In genomic region chr19:8640402-8641004, GRCh38 we compare ENCODE assay signal across 1 cellular context.
TF ChIP-seq lines count a peak whose summit lies in the region.

No MANE protein-coding gene starts in this region.

TF ChIP-seq in HepG2, 621 proteins besides CTCF, POLR2A, EP300 and RAD21 (continued from another document and continues in another):
- no peak for TF ChIP-seq MLXIP (CRISPR knock-in tag; IDR thresholded peaks at IDR 0.05; ENCODE audit: borderline replicate concordance)
- no peak for TF ChIP-seq ZNF607 (CRISPR knock-in tag; IDR thresholded peaks at IDR 0.05; ENCODE audit: borderline replicate concordance)
- TF ChIP-seq ZNF543 (CRISPR knock-in tag; IDR thresholded peaks at IDR 0.05): 0 out of 2 replicates have a peak, but pooled peaks have one; percentile 45
- TF ChIP-seq MIER3 (CRISPR knock-in tag; IDR thresholded peaks at IDR 0.05; ENCODE audit: borderline replicate concordance): peak; percentile 40; the same call in 1 of the 2 replicates
- 0 out of 2 replicates have a peak, but pooled peaks have one; percentile 39 for TF ChIP-seq YEATS4 (CRISPR knock-in tag; IDR thresholded peaks at IDR 0.05; ENCODE audit: borderline replicate concordance)
- TF ChIP-seq ZFP37 (CRISPR knock-in tag; IDR thresholded peaks at IDR 0.05; ENCODE audit: borderline replicate concordance): no peak
- 0 out of 2 replicates have a peak, but pooled peaks have one; percentile 37 for TF ChIP-seq KLF6 (CRISPR knock-in tag; IDR thresholded peaks at IDR 0.05)
- TF ChIP-seq ZNF143 (CRISPR knock-in tag; IDR thresholded peaks at IDR 0.05): no peak
- TF ChIP-seq SALL2 (CRISPR knock-in tag; IDR thresholded peaks at IDR 0.05): no peak
- peak; percentile 99 for TF ChIP-seq CEBPB (IDR thresholded peaks at IDR 0.05; ENCODE audit: borderline replicate concordance, low read depth, low read length)
- peak; percentile 49; the same call in 1 of the 2 replicates for TF ChIP-seq SMAD1 (CRISPR knock-in tag; IDR thresholded peaks at IDR 0.05; ENCODE audit: borderline replicate concordance, low read depth)
- peak; percentile 69; the same call in 1 of the 2 replicates for TF ChIP-seq RXRB (CRISPR knock-in tag; IDR thresholded peaks at IDR 0.05; ENCODE audit: borderline replicate concordance)
- TF ChIP-seq ZFP36L1 (CRISPR knock-in tag; IDR thresholded peaks at IDR 0.05): 0 out of 2 replicates have a peak, but pooled peaks have one; percentile 46
- TF ChIP-seq PPARG (CRISPR knock-in tag; conservative IDR thresholded peaks at IDR 0.05): no peak
- TF ChIP-seq KDM6A (CRISPR knock-in tag; IDR thresholded peaks at IDR 0.05; ENCODE audit: low read depth): peak; percentile 41; the same call in 1 of the 2 replicates
- no peak for TF ChIP-seq ZNF296 (CRISPR knock-in tag; conservative IDR thresholded peaks at IDR 0.05)
- TF ChIP-seq PATZ1 (CRISPR knock-in tag; IDR thresholded peaks at IDR 0.05): peak; percentile 16; the same call in 1 of the 2 replicates
- TF ChIP-seq ARID5B (CRISPR knock-in tag; IDR thresholded peaks at IDR 0.05): peak; percentile 69
- TF ChIP-seq, protein P1, sequence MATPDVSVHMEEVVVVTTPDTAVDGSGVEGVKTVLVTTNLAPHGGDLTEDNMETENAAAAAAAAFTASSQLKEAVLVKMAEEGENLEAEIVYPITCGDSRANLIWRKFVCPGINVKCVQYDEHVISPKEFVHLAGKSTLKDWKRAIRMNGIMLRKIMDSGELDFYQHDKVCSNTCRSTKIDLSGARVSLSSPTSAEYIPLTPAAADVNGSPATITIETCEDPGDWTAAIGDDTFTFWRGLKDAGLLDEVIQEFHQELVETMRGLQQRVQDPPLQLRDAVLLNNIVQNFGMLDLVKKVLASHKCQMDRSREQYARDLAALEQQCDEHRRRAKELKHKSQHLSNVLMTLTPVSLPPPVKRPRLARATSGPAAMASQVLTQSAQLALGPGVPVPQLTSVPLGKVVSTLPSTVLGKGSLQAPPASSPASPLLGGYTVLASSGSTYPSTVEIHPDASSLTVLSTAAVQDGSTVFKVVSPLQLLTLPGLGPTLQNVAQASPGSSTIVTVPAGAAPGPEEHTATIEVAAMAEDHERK (CRISPR knock-in tag; IDR thresholded peaks at IDR 0.05; ENCODE audit: low read depth): no peak
- TF ChIP-seq, protein P2, sequence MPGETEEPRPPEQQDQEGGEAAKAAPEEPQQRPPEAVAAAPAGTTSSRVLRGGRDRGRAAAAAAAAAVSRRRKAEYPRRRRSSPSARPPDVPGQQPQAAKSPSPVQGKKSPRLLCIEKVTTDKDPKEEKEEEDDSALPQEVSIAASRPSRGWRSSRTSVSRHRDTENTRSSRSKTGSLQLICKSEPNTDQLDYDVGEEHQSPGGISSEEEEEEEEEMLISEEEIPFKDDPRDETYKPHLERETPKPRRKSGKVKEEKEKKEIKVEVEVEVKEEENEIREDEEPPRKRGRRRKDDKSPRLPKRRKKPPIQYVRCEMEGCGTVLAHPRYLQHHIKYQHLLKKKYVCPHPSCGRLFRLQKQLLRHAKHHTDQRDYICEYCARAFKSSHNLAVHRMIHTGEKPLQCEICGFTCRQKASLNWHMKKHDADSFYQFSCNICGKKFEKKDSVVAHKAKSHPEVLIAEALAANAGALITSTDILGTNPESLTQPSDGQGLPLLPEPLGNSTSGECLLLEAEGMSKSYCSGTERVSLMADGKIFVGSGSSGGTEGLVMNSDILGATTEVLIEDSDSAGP (CRISPR knock-in tag; IDR thresholded peaks at IDR 0.05; ENCODE audit: borderline replicate concordance): peak; percentile 41
- TF ChIP-seq SPEN (CRISPR knock-in tag; IDR thresholded peaks at IDR 0.05; ENCODE audit: low read depth): peak; percentile 14; the same call in 1 of the 2 replicates
- TF ChIP-seq CBX5 (CRISPR knock-in tag; IDR thresholded peaks at IDR 0.05; ENCODE audit: borderline replicate concordance): peak; percentile 76
- TF ChIP-seq ATF2 (CRISPR knock-in tag; IDR thresholded peaks at IDR 0.05): peak; percentile 69
- 0 out of 2 replicates have a peak, but pooled peaks have one; percentile 43 for TF ChIP-seq ZNF12 (CRISPR knock-in tag; IDR thresholded peaks at IDR 0.05)
- TF ChIP-seq TEF (CRISPR knock-in tag; IDR thresholded peaks at IDR 0.05): peak; percentile 98
- TF ChIP-seq ZEB1 (IDR thresholded peaks at IDR 0.05; ENCODE audit: insufficient replicate concordance, low read depth): peak; percentile 22
- TF ChIP-seq ISX (CRISPR knock-in tag; conservative IDR thresholded peaks at IDR 0.05): no peak
- TF ChIP-seq, protein P3, sequence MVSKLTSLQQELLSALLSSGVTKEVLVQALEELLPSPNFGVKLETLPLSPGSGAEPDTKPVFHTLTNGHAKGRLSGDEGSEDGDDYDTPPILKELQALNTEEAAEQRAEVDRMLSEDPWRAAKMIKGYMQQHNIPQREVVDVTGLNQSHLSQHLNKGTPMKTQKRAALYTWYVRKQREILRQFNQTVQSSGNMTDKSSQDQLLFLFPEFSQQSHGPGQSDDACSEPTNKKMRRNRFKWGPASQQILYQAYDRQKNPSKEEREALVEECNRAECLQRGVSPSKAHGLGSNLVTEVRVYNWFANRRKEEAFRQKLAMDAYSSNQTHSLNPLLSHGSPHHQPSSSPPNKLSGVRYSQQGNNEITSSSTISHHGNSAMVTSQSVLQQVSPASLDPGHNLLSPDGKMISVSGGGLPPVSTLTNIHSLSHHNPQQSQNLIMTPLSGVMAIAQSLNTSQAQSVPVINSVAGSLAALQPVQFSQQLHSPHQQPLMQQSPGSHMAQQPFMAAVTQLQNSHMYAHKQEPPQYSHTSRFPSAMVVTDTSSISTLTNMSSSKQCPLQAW (CRISPR knock-in tag; IDR thresholded peaks at IDR 0.05): peak; percentile 90
- TF ChIP-seq, protein P4, sequence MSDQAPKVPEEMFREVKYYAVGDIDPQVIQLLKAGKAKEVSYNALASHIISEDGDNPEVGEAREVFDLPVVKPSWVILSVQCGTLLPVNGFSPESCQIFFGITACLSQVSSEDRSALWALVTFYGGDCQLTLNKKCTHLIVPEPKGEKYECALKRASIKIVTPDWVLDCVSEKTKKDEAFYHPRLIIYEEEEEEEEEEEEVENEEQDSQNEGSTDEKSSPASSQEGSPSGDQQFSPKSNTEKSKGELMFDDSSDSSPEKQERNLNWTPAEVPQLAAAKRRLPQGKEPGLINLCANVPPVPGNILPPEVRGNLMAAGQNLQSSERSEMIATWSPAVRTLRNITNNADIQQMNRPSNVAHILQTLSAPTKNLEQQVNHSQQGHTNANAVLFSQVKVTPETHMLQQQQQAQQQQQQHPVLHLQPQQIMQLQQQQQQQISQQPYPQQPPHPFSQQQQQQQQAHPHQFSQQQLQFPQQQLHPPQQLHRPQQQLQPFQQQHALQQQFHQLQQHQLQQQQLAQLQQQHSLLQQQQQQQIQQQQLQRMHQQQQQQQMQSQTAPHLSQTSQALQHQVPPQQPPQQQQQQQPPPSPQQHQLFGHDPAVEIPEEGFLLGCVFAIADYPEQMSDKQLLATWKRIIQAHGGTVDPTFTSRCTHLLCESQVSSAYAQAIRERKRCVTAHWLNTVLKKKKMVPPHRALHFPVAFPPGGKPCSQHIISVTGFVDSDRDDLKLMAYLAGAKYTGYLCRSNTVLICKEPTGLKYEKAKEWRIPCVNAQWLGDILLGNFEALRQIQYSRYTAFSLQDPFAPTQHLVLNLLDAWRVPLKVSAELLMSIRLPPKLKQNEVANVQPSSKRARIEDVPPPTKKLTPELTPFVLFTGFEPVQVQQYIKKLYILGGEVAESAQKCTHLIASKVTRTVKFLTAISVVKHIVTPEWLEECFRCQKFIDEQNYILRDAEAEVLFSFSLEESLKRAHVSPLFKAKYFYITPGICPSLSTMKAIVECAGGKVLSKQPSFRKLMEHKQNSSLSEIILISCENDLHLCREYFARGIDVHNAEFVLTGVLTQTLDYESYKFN (CRISPR knock-in tag; conservative IDR thresholded peaks at IDR 0.05): peak; percentile 90
- TF ChIP-seq ZMYM3 (CRISPR knock-in tag; IDR thresholded peaks at IDR 0.05): peak; percentile 75
- TF ChIP-seq PRDM4 (CRISPR knock-in tag; IDR thresholded peaks at IDR 0.05; ENCODE audit: borderline replicate concordance): no peak
- TF ChIP-seq ZMYM4 (CRISPR knock-in tag; IDR thresholded peaks at IDR 0.05): peak; percentile 54
- peak; percentile 36 for TF ChIP-seq ZFP90 (CRISPR knock-in tag; IDR thresholded peaks at IDR 0.05; ENCODE audit: borderline replicate concordance)
